ENCODE assay signal across 11 cellular contexts in genomic region chr3:58117561-58118305, GRCh38.
A peak's percentile ranks its signal among the peaks of the same experiment; 100 is the strongest.
DNase-seq lines count a peak whose midpoint lies in the region; ATAC-seq, FAIRE-seq and TF ChIP-seq lines count a peak whose summit lies in the region.
"Had no signal": no experiment of that assay in that cellular context is flagged by ENCODE, and none has a peak within 500 bp of the region (broad histone marks: within the 10 kb centered on the region; RNA-seq: fewer than 3 reads in every experiment).

No MANE protein-coding gene starts in this region.

- H3K4me3 ChIP-seq in A549 = no peak overlapping the region
- no peak overlapping the region for H3K4me3 ChIP-seq in fibroblast of the aortic adventitia (ENCODE audit: low read depth, low read length)

- no peak overlapping the region; the same call in 2 of the 3 replicates for H3K4me2 ChIP-seq in A549

- H3K4me3 Mint-ChIP-seq in T-helper 17 cell (no peak overlapping the region), osteocyte (ENCODE audit: unreplicated experiment) (peak overlapping the region; percentile 11)
- H3K4me3 Mint-ChIP-seq: dendritic cell treated with granulocyte-macrophage colony-stimulating factor and Interleukin-4, amounts not matched to agents 40 ng/mL and 50 ng/mL, for 4 days; natural killer cell treated with Interleukin-12 subunit alpha and Interleukin-12 subunit beta and Interleukin-15 and Interleukin-18, amount 100 ng/mL, for 72 hours had no signal

- peak overlapping the region; percentile 29 to 40; a peak in 4 of 6 replicates for H3K27ac ChIP-seq in A549

- no peak for TF ChIP-seq EP300 in A549 (IDR thresholded peaks at IDR 0.05)

- no peaks in the 10 kb centered on the region for H3K9me3 ChIP-seq in A549
- H3K9me3 ChIP-seq in T-helper 17 cell (ENCODE audit: control insufficient read depth, low read length, poor library complexity, severe bottlenecking) = no peaks in the 10 kb centered on the region

- H3K4me1 ChIP-seq in A549 = peaks cover 46% of the 10 kb centered on the region

- CTCF ChIA-PET in A549 (lab: Yijun Ruan, JAX) = no interaction called here

- peaks cover 10% of the 10 kb centered on the region for H3K36me3 Mint-ChIP-seq in T-helper 17 cell (ENCODE audit: low read depth)
- peaks cover 50% of the 10 kb centered on the region for H3K36me3 Mint-ChIP-seq in osteocyte (ENCODE audit: unreplicated experiment)

- no peak for FAIRE-seq in A549 (lab: Jason Lieb, UNC)
- FAIRE-seq: RCC 7860 had no signal

- peaks cover 35% of the 10 kb centered on the region for H3K4me1 Mint-ChIP-seq in T-helper 17 cell
- H3K4me1 Mint-ChIP-seq in osteocyte (ENCODE audit: unreplicated experiment) = peaks cover 26% of the 10 kb centered on the region

- no peak for TF ChIP-seq RAD21 in A549 (conservative IDR thresholded peaks at IDR 0.05 in 1 of 2, IDR thresholded peaks at IDR 0.05 in 1 of 2)

- no peak for TF ChIP-seq CTCF in A549 (IDR thresholded peaks at IDR 0.05)
- TF ChIP-seq CTCF in fibroblast of the aortic adventitia (IDR thresholded peaks at IDR 0.05; ENCODE audit: insufficient read depth, low read length) = no peak
- TF ChIP-seq CTCF in osteocyte (IDR thresholded peaks at IDR 0.05) = no peak

- no peak for TF ChIP-seq POLR2A in A549 (IDR thresholded peaks at IDR 0.05; ENCODE audit: low read length)

- DNase-seq in A549 (ENCODE audit: low read depth in 1 of 2, low spot score in 1 of 2) (no peak), T-helper 17 cell (no peak), fibroblast of the aortic adventitia (ENCODE audit: low read depth) (peak; percentile 74), osteocyte (ENCODE audit: extremely low spot score, unreplicated experiment) (no peak), COLO668 (lab: John Stamatoyannopoulos, UW; ENCODE audit: unreplicated experiment) (no peak), SW 1271 (lab: John Stamatoyannopoulos, UW) (no peak)

- POLR2A ChIA-PET in A549 (lab: Yijun Ruan, JAX) = no interaction called here

- no peaks in the 10 kb centered on the region for H3K27me3 Mint-ChIP-seq in T-helper 17 cell
- H3K27me3 Mint-ChIP-seq in osteocyte (ENCODE audit: unreplicated experiment) = no peaks in the 10 kb centered on the region
- H3K27me3 Mint-ChIP-seq: dendritic cell treated with granulocyte-macrophage colony-stimulating factor and Interleukin-4, amounts not matched to agents 40 ng/mL and 50 ng/mL, for 4 days; natural killer cell treated with Interleukin-12 subunit alpha and Interleukin-12 subunit beta and Interleukin-15 and Interleukin-18, amount 100 ng/mL, for 72 hours had no signal

- no peaks in the 10 kb centered on the region for H3K9me3 Mint-ChIP-seq in osteocyte (ENCODE audit: unreplicated experiment)
- H3K9me3 Mint-ChIP-seq: dendritic cell treated with granulocyte-macrophage colony-stimulating factor and Interleukin-4, amounts not matched to agents 40 ng/mL and 50 ng/mL, for 4 days; natural killer cell treated with Interleukin-12 subunit alpha and Interleukin-12 subunit beta and Interleukin-15 and Interleukin-18, amount 100 ng/mL, for 72 hours had no signal

- ATAC-seq in A549 = no peak; a peak in 1 of 6 replicates
- no peak for ATAC-seq in T-helper 17 cell
- no peak for ATAC-seq in HG03442 (IDR thresholded peaks at IDR 0.05; ENCODE audit: unreplicated experiment)
- no peak for ATAC-seq in GM19395 (IDR thresholded peaks at IDR 0.05; ENCODE audit: unreplicated experiment)
- ATAC-seq: natural killer cell treated with Interleukin-12 subunit alpha and Interleukin-12 subunit beta and Interleukin-15 and Interleukin-18, amount 100 ng/mL, for 72 hours had no signal

- 78% methylated on average over 15 of the region's 15 CpGs for WGBS in A549 (ENCODE audit: missing lambda C conversion rate)

- H3K27ac Mint-ChIP-seq in T-helper 17 cell = peak overlapping the region; percentile 94
- peak overlapping the region; percentile 85 for H3K27ac Mint-ChIP-seq in osteocyte (ENCODE audit: unreplicated experiment)
- H3K27ac Mint-ChIP-seq: dendritic cell treated with granulocyte-macrophage colony-stimulating factor and Interleukin-4, amounts not matched to agents 40 ng/mL and 50 ng/mL, for 4 days; natural killer cell treated with Interleukin-12 subunit alpha and Interleukin-12 subunit beta and Interleukin-15 and Interleukin-18, amount 100 ng/mL, for 72 hours had no signal

TF ChIP-seq in A549, 52 proteins besides CTCF, POLR2A, EP300 and RAD21:
- no peak for TF ChIP-seq RNF2 (IDR thresholded peaks at IDR 0.05; ENCODE audit: borderline replicate concordance, low read depth)
- no peak; the same call in 1 of the 2 replicates for TF ChIP-seq MAX (IDR thresholded peaks at IDR 0.05)
- TF ChIP-seq EHF (CRISPR knock-in tag; IDR thresholded peaks at IDR 0.05) = no peak
- TF ChIP-seq JUN (IDR thresholded peaks at IDR 0.05) = 0 out of 5 replicates have a peak, but pooled peaks of 1 of the 2 experiments have one; percentile 1
- TF ChIP-seq RFX5 (IDR thresholded peaks at IDR 0.05) = no peak
- no peak for TF ChIP-seq MYC (IDR thresholded peaks at IDR 0.05; ENCODE audit: borderline replicate concordance, low read length)
